In the genomic region with DNA sequence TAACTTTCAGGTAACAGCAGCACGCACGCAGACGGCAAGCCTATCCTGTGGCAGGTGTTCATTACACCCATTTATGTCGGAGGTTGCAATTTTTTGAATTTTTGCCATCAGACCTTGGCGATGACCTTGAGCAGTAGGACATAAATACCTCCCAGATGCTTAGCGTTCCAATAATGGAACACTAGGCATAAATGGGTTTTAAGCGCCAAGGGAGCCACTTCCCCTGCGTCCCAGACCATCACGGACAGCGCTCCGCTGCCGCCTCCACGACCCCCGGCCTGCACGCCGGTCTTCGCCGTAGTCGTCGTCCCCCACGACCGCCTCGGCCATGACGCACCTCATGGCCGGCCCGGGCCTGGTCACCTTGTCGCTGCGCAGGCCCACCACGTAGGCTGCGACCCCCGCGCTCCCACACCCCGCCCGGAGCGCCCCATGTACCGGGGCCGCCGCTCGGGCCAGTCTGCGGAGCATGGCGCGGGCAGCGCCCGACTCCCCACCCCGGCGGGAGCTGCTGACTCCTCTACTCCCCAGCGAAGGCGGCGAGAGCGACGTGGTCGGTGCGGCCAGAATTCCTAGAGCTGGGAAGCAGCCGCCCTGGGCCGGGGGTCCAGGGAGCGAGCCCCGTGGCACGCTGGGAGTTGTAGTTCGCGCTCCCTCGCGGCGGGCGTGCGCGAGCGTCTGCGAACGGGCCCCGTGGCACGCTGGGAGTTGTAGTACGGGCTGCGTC, we compare ENCODE assay signal across 9 cellular contexts.
DNase-seq lines count a peak whose midpoint lies in the region; FAIRE-seq and TF ChIP-seq lines count a peak whose summit lies in the region.
"Had no signal": no experiment of that assay in that cellular context is flagged by ENCODE, and none has a peak within 500 bp of the region (broad histone marks: within the 10 kb centered on the region; RNA-seq: fewer than 3 reads in every experiment).

No MANE protein-coding gene starts in this region.

- H3K9ac ChIP-seq in OCI-LY3 (ENCODE audit: low read length): peak overlapping the region; percentile 75

- H2AFZ ChIP-seq in OCI-LY3 (ENCODE audit: low read depth, low read length): peak overlapping the region; percentile 98

- H3K27me3 ChIP-seq in OCI-LY3 (ENCODE audit: low read depth, low read length): peaks cover 17% of the 10 kb centered on the region

- H3K79me2 ChIP-seq in OCI-LY3 (ENCODE audit: low read length): no peaks in the 10 kb centered on the region

- H3K4me3 ChIP-seq in OCI-LY3 (ENCODE audit: low read length): peak overlapping the region; percentile 92

- no peaks in the 10 kb centered on the region for H3K9me3 ChIP-seq in OCI-LY3 (ENCODE audit: insufficient read depth, low read length)

- DNase-seq in NCI-H1436 (lab: John Stamatoyannopoulos, UW) (peak; percentile 71), NCI-H1436 treated with DMSO at 0.1 percent for 48 hours (lab: John Stamatoyannopoulos, UW) (no peak), HTR-8/SVneo (ENCODE audit: insufficient read length, low spot score) (peak; percentile 93), activated T-cell treated with anti-CD3 and anti-CD28 coated beads for 4 hours (peak; percentile 71), epithelial cell of prostate (ENCODE audit: low read depth, low spot score) (peak; percentile 26), middle frontal gyrus (ENCODE audit: extremely low spot score, low spot score) (peak; percentile 80)
- DNase-seq in stimulated activated CD8-positive, alpha-beta memory T cell treated with anti-CD3 and anti-CD28 coated beads, Interleukin-15, amount 100 ng/mL, for 48 hours (ENCODE audit: low read depth in 2 of 2): peak; percentile 73

- peak; percentile 90 for FAIRE-seq in HTR-8/SVneo (lab: Jason Lieb, UNC)
- FAIRE-seq: A204.1 had no signal

- H3K27ac ChIP-seq in OCI-LY3 (ENCODE audit: low read length) (no peak overlapping the region), epithelial cell of prostate (no peak overlapping the region)

- H3K4me1 ChIP-seq in OCI-LY3 (ENCODE audit: low read length): peaks cover 62% of the 10 kb centered on the region

- H3K4me2 ChIP-seq in OCI-LY3 (ENCODE audit: low read length): peak overlapping the region; percentile 71

- TF ChIP-seq CTCF in OCI-LY3 (IDR thresholded peaks at IDR 0.05; ENCODE audit: low read depth, low read length): no peak

- H3K36me3 ChIP-seq in OCI-LY3 (replicated peaks; ENCODE audit: low read depth, low read length): no peaks in the 10 kb centered on the region

- no peaks in the 10 kb centered on the region for H4K20me1 ChIP-seq in OCI-LY3 (ENCODE audit: insufficient read depth, low read length)
